Comparison of ENCODE assay signal across 17 cellular contexts in the genomic region with DNA sequence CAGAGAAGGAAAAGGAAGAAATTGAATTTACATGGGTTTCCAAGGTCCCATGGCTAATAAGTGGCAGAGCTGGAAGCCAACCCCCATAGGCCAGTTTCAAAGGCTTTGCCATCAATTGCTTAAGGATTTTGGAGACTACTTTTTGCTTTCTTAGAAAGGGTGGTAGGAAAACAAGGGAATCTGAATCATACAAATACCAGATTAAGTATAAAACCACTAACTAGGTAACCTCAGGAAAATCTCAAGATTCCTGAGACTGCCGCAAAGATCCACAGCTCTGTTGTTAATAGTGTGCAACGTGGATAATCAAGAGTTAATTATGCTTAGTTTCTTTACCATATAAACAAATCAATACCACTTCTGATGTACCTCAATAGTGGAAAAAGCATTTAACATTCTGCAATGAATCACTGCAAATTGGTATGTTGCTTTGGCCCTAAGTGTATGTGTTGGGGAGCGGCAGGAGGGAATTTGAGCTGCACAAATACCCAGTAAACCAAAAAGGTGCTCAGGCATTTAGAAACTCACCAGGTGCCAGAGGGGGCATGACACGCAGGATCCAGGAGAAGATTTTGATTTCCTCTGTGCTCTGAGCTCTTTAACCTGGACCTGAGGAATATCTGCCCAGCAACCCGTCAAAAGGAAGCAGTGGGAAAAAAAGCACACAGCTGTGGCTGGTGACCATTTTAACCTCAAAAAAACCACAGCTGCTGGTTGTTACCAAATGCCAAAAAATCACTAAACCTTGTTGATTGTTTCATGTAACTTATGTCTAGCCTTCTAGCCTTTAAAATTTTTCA. TPM values are rescaled to one million over a fixed set of nuclear protein-coding genes. Genes with fewer than 3 reads are reported as not detected.
DNase-seq lines count a peak whose midpoint lies in the region; ATAC-seq and TF ChIP-seq lines count a peak whose summit lies in the region.
"Had no signal": no experiment of that assay in that cellular context is flagged by ENCODE, and none has a peak within 500 bp of the region (broad histone marks: within the 10 kb centered on the region; RNA-seq: fewer than 3 reads in every experiment).

No MANE protein-coding gene starts in this region.

- H3K79me1 ChIP-seq in IMR-90 (ENCODE audit: low read depth in 1 of 2, low read length in 2 of 2) = no peaks in the 10 kb centered on the region

- ATAC-seq in IMR-90 (ENCODE audit: low read depth) (peak; percentile 18; the same call in 1 of the 2 replicates), GM21786 (IDR thresholded peaks at IDR 0.05; ENCODE audit: unreplicated experiment) (no peak), GM19463 (IDR thresholded peaks at IDR 0.05; ENCODE audit: unreplicated experiment) (no peak)
- no peak for ATAC-seq in activated CD8-positive, alpha-beta T cell treated with anti-CD3 and anti-CD28 coated beads, Interleukin-2, amount 10 ng/mL, durations not matched to agents 7 days and 5 days
- ATAC-seq: left ventricle myocardium superior, Right ventricle myocardium inferior had no signal

- H3K4me3 Mint-ChIP-seq in activated CD8-positive, alpha-beta T cell treated with anti-CD3 and anti-CD28 coated beads, Interleukin-2, amount 10 ng/mL, durations not matched to agents 7 days and 5 days = no peak overlapping the region
- H3K4me3 Mint-ChIP-seq: CD4-positive, CD25-positive, alpha-beta regulatory T cell had no signal

- H3K27ac ChIP-seq in IMR-90 (ENCODE audit: insufficient read depth, low read length) = no peak overlapping the region
- H3K27ac ChIP-seq: coronary artery, parathyroid adenoma had no signal

- peak overlapping the region; percentile 11; the same call in 1 of the 2 replicates for H3K23ac ChIP-seq in IMR-90 (ENCODE audit: low read depth, low read length)

- 50% methylated on average over 2 of the region's 5 CpGs; no CpG with 5 or more reads in 1 of the 2 experiments for WGBS in IMR-90 (ENCODE audit: extremely low coverage in 2 of 2, insufficient read length in 1 of 2), 2 experiments

- H2AK5ac ChIP-seq in IMR-90 (ENCODE audit: low read depth, low read length) = no peak overlapping the region

- H2BK5ac ChIP-seq in IMR-90 (ENCODE audit: low read depth, low read length, poor library complexity, severe bottlenecking) = no peak overlapping the region

- no peaks in the 10 kb centered on the region for H3K27me3 ChIP-seq in IMR-90 (ENCODE audit: control insufficient read depth, insufficient read depth, low read length)

- H3K27me3 Mint-ChIP-seq in activated CD8-positive, alpha-beta T cell treated with anti-CD3 and anti-CD28 coated beads, Interleukin-2, amount 10 ng/mL, durations not matched to agents 7 days and 5 days (ENCODE audit: low read depth) = peaks cover 38% of the 10 kb centered on the region

- TF ChIP-seq RAD21 in IMR-90 (IDR thresholded peaks at IDR 0.05; ENCODE audit: low read length) = no peak

- DNase-seq in AG20443 (ENCODE audit: low spot score) = peak; percentile 42
- DNase-seq in IMR-90 = peak; percentile 64
- DNase-seq in amniotic epithelial cell (ENCODE audit: low read depth) = peak; percentile 17
- peak; percentile 3 to 60 for DNase-seq in lung microvascular endothelial cell (ENCODE audit: low read depth in 2 of 2)
- DNase-seq in NCI-H1092 treated with DMSO at 0.1 percent for 48 hours (lab: John Stamatoyannopoulos, UW) = no peak
- DNase-seq in activated CD8-positive, alpha-beta T cell treated with anti-CD3 and anti-CD28 coated beads, Interleukin-2, amount 10 ng/mL, durations not matched to agents 7 days and 5 days = no peak
- DNase-seq: activated CD4-positive, alpha-beta T cell treated with anti-CD3 and anti-CD28 coated beads for 1 hour; activated effector memory CD4-positive, alpha-beta T cell treated with anti-CD3 and anti-CD28 coated beads, Interleukin-2, amount 50 U/mL, for 16 hours; CD4-positive, CD25-positive, alpha-beta regulatory T cell; left ventricle myocardium superior; stimulated activated CD4-positive, alpha-beta T cell treated with anti-CD3 and anti-CD28 coated beads, Interleukin-4, amount 100 ng/mL, for 4 hours had no signal

- H4K8ac ChIP-seq in IMR-90 (ENCODE audit: low read depth in 2 of 2, low read length in 2 of 2) = no peak overlapping the region

- no peak for TF ChIP-seq CTCF in IMR-90 (conservative IDR thresholded peaks at IDR 0.05; ENCODE audit: low read depth, low read length)

- no peak overlapping the region for H3K27ac Mint-ChIP-seq in activated CD8-positive, alpha-beta T cell treated with anti-CD3 and anti-CD28 coated beads, Interleukin-2, amount 10 ng/mL, durations not matched to agents 7 days and 5 days
- H3K27ac Mint-ChIP-seq: CD4-positive, CD25-positive, alpha-beta regulatory T cell had no signal

- H3K56ac ChIP-seq in IMR-90 (ENCODE audit: extremely low read depth, insufficient read depth, low read length) = no peak overlapping the region

- no peak overlapping the region for H2AK9ac ChIP-seq in IMR-90 (replicated peaks; ENCODE audit: low read depth, low read length, poor library complexity)

- H3K14ac ChIP-seq in IMR-90 (replicated peaks; ENCODE audit: low read depth, low read length) = peak overlapping the region; percentile 41; the same call in 1 of the 2 replicates

- H3K4me1 Mint-ChIP-seq in activated CD8-positive, alpha-beta T cell treated with anti-CD3 and anti-CD28 coated beads, Interleukin-2, amount 10 ng/mL, durations not matched to agents 7 days and 5 days (ENCODE audit: low read depth) = no peaks in the 10 kb centered on the region
- H3K4me1 Mint-ChIP-seq: CD4-positive, CD25-positive, alpha-beta regulatory T cell had no signal

- no peak for TF ChIP-seq POLR2A in IMR-90 (IDR thresholded peaks at IDR 0.05; ENCODE audit: low read depth, low read length)

- H3K9me3 ChIP-seq in IMR-90 (ENCODE audit: control insufficient read depth, insufficient read depth, low read length) = no peaks in the 10 kb centered on the region

- H4K5ac ChIP-seq in IMR-90 (ENCODE audit: low read depth, low read length) = no peak overlapping the region

- peak overlapping the region; percentile 55; the same call in 1 of the 2 replicates for H2BK120ac ChIP-seq in IMR-90 (ENCODE audit: low read depth, low read length)

- in situ Hi-C loops in IMR-90 (cut with MboI; ENCODE audit: low sequenced_read_pairs) = loop anchor here (10.0 kb wide), 1 partner anchor 541 kb away; no protein-coding TSS in a partner anchor

- CTCF ChIA-PET in IMR-90 (lab: Yijun Ruan, JAX) = interaction anchor here (0.8 to 1.8 kb wide), 2 partner anchors 368 to 608 kb away, joined by 3 to 6 read pairs; no protein-coding TSS in a partner anchor
- CTCF ChIA-PET in activated CD8-positive, alpha-beta T cell treated with anti-CD3 and anti-CD28 coated beads, Interleukin-2, amount 10 ng/mL, durations not matched to agents 7 days and 5 days (lab: Charles Lee) = interaction anchor here (0.5 to 4.4 kb wide), 4 partner anchors 40 to 668 kb away, joined by 3 to 25 read pairs (median 5); no protein-coding TSS in a partner anchor

- H3K9me1 ChIP-seq in IMR-90 (ENCODE audit: insufficient read depth, low read length) = 0 out of 2 replicates have a peak, but pooled peaks cover 3% of the 10 kb centered on the region

- no peak overlapping the region; the same call in 1 of the 2 replicates for H3K4ac ChIP-seq in IMR-90 (ENCODE audit: low read depth, low read length)

- H3K9ac ChIP-seq in IMR-90 (ENCODE audit: low read depth, low read length) = no peak overlapping the region
- H3K9ac ChIP-seq: parathyroid adenoma had no signal

- H2BK20ac ChIP-seq in IMR-90 (ENCODE audit: low read depth, low read length) = peak overlapping the region; percentile 37; the same call in 1 of the 2 replicates

- H3K4me1 ChIP-seq in IMR-90 (ENCODE audit: control insufficient read depth, insufficient read depth, low read length) = peaks cover 6% of the 10 kb centered on the region
- H3K4me1 ChIP-seq: parathyroid adenoma had no signal

- dilution Hi-C loops in IMR-90 (cut with HindIII; ENCODE audit: low sequenced_read_pairs, unreplicated experiment) = no loop called here

- intact Hi-C loops in IMR-90 (cut with micrococcal nuclease) = loop anchor here (1.0 to 5.0 kb wide), 2 partner anchors 174 to 609 kb away; no protein-coding TSS in a partner anchor

- H3K4me2 ChIP-seq in IMR-90 (ENCODE audit: low read depth, low read length) = no peak overlapping the region

- H2BK15ac ChIP-seq in IMR-90 (ENCODE audit: low read depth, low read length) = peak overlapping the region; percentile 37; the same call in 1 of the 3 replicates

- H3K9me3 Mint-ChIP-seq in activated CD8-positive, alpha-beta T cell treated with anti-CD3 and anti-CD28 coated beads, Interleukin-2, amount 10 ng/mL, durations not matched to agents 7 days and 5 days (ENCODE audit: insufficient read depth) = no peaks in the 10 kb centered on the region
- H3K9me3 Mint-ChIP-seq: CD4-positive, CD25-positive, alpha-beta regulatory T cell had no signal

- no peak overlapping the region for H2AFZ ChIP-seq in IMR-90 (replicated peaks; ENCODE audit: low read length, poor library complexity)
- H2AFZ ChIP-seq: parathyroid adenoma had no signal

- POLR2A ChIA-PET in IMR-90 (lab: Charles Lee; ENCODE audit: unreplicated experiment) = no interaction called here
- POLR2A ChIA-PET in activated CD8-positive, alpha-beta T cell treated with anti-CD3 and anti-CD28 coated beads, Interleukin-2, amount 10 ng/mL, durations not matched to agents 7 days and 5 days (lab: Charles Lee) = no interaction called here

- no TSS peak for BruUV-seq in IMR-90 (replicated peaks; lab: Mats Ljungman, UMichigan)

- H3K36me3 Mint-ChIP-seq in activated CD8-positive, alpha-beta T cell treated with anti-CD3 and anti-CD28 coated beads, Interleukin-2, amount 10 ng/mL, durations not matched to agents 7 days and 5 days (ENCODE audit: low read depth) = no peaks in the 10 kb centered on the region
- H3K36me3 Mint-ChIP-seq: CD4-positive, CD25-positive, alpha-beta regulatory T cell had no signal

- H3K4me3 ChIP-seq in IMR-90 (ENCODE audit: insufficient read depth, low read depth, low read length) = no peak overlapping the region
- H3K4me3 ChIP-seq: coronary artery had no signal

- no peak overlapping the region for H4K91ac ChIP-seq in IMR-90 (ENCODE audit: insufficient read depth, low read depth, low read length)

- no peaks in the 10 kb centered on the region for H4K20me1 ChIP-seq in IMR-90 (ENCODE audit: insufficient read depth, low read length)

- H3K36me3 ChIP-seq in IMR-90 (ENCODE audit: control insufficient read depth, insufficient read depth, low read length) = no peaks in the 10 kb centered on the region

- no peak overlapping the region for H3K18ac ChIP-seq in IMR-90 (ENCODE audit: low read depth, low read length)

RNA-seq across cellular contexts. Expression of gene AADAC, which starts 22.0 kb away (rescaled TPM):
- not detected in 2 replicates for total RNA-seq in IMR-90 (2012; rRNA removed)
- not detected in 2 replicates for polyA plus RNA-seq in IMR-90 (2012; rRNA removed)
- polyA plus RNA-seq in IMR-90 (2012; cell fraction: cytosol; rRNA removed) = not detected in 2 replicates
- not detected in 2 replicates for polyA plus RNA-seq in IMR-90 (2012; cell fraction: nucleus; rRNA removed; ENCODE audit: low replicate concordance)
- under 0.01 TPM in 2 replicates for total RNA-seq in lung microvascular endothelial cell
- not detected for total RNA-seq in activated CD8-positive, alpha-beta T cell treated with anti-CD3 and anti-CD28 coated beads, Interleukin-2, amount 10 ng/mL, durations not matched to agents 7 days and 5 days
- total RNA-seq: CD4-positive, CD25-positive, alpha-beta regulatory T cell; frontal cortex; Right ventricle myocardium inferior had no signal
- polyA plus RNA-seq: CD4-positive, CD25-positive, alpha-beta regulatory T cell had no signal

RNA-seq across cellular contexts. Expression of gene SUCNR1, which starts 37.5 kb away (rescaled TPM):
- total RNA-seq in IMR-90 (2012; rRNA removed) = not detected in 2 replicates
- polyA plus RNA-seq in IMR-90 (2012; rRNA removed) = not detected in 2 replicates
- not detected in 2 replicates for polyA plus RNA-seq in IMR-90 (2012; cell fraction: cytosol; rRNA removed)
- polyA plus RNA-seq in IMR-90 (2012; cell fraction: nucleus; rRNA removed; ENCODE audit: low replicate concordance) = not detected in 2 replicates
- total RNA-seq in lung microvascular endothelial cell = not detected in 2 replicates
- not detected for total RNA-seq in activated CD8-positive, alpha-beta T cell treated with anti-CD3 and anti-CD28 coated beads, Interleukin-2, amount 10 ng/mL, durations not matched to agents 7 days and 5 days
- polyA plus RNA-seq: CD4-positive, CD25-positive, alpha-beta regulatory T cell had no signal

Comparison
In these comparisons a context has a peak if more than half of its experiments do, and no peak if none do; other contexts are left out.
1. DNase-seq: peak in AG20443 (single experiment), IMR-90 (single experiment), amniotic epithelial cell (single experiment) and lung microvascular endothelial cell (2 of 2); none in NCI-H1092 treated with DMSO at 0.1 percent for 48 hours (single experiment) and activated CD8-positive, alpha-beta T cell treated with anti-CD3 and anti-CD28 coated beads, Interleukin-2, amount 10 ng/mL, durations not matched to agents 7 days and 5 days (single experiment).